12 cellular contexts compared by ENCODE assay signal in genomic region chr12:100265732-100266131, GRCh38. TPM values are rescaled to one million over a fixed set of nuclear protein-coding genes. Genes with fewer than 3 reads are reported as not detected.
DNase-seq lines count a peak whose midpoint lies in the region; ATAC-seq and TF ChIP-seq lines count a peak whose summit lies in the region.
"Had no signal": no experiment of that assay in that cellular context is flagged by ENCODE, and none has a peak within 500 bp of the region (broad histone marks: within the 10 kb centered on the region; RNA-seq: fewer than 3 reads in every experiment).

No MANE protein-coding gene starts in this region.

- peaks cover 30% of the 10 kb centered on the region for H3K4me1 Mint-ChIP-seq in activated T-cell treated with anti-CD3 and anti-CD28 coated beads, Interleukin-2, amount 50 U/mL, for 72 hours (ENCODE audit: low read depth)
- H3K4me1 Mint-ChIP-seq in progenitor cell of endocrine pancreas (ENCODE audit: low read depth): peaks cover 15% of the 10 kb centered on the region

- no peak for ATAC-seq in activated T-cell treated with anti-CD3 and anti-CD28 coated beads, Interleukin-2, amount 50 U/mL, for 72 hours (replicated peaks in 1 of 2)
- ATAC-seq in RWPE2 (ENCODE audit: low read depth) (no peak), GM21529 (IDR thresholded peaks at IDR 0.05; ENCODE audit: unreplicated experiment) (no peak), left lobe of liver (no peak)

- H3K27me3 ChIP-seq in RWPE2 (ENCODE audit: insufficient read depth, poor library complexity, severe bottlenecking): no peaks in the 10 kb centered on the region
- H3K27me3 ChIP-seq: testis had no signal

- peaks cover 4% of the 10 kb centered on the region; the same call in 1 of the 2 replicates for H3K36me3 ChIP-seq in RWPE2 (ENCODE audit: low read depth)

- H3K27ac Mint-ChIP-seq in activated T-cell treated with anti-CD3 and anti-CD28 coated beads, Interleukin-2, amount 50 U/mL, for 72 hours: peak overlapping the region; percentile 57
- H3K27ac Mint-ChIP-seq in progenitor cell of endocrine pancreas: no peak overlapping the region

- peak overlapping the region in 1 of 2 donors; percentile 99 for H3K4me3 Mint-ChIP-seq in activated T-cell treated with anti-CD3 and anti-CD28 coated beads, Interleukin-2, amount 50 U/mL, for 72 hours
- peak overlapping the region; percentile 26 for H3K4me3 Mint-ChIP-seq in progenitor cell of endocrine pancreas (ENCODE audit: low read depth)

- H3K36me3 Mint-ChIP-seq in activated T-cell treated with anti-CD3 and anti-CD28 coated beads, Interleukin-2, amount 50 U/mL, for 72 hours (ENCODE audit: insufficient read depth in 2 of 2): peaks cover 2% of the 10 kb centered on the region in 2 donors
- no peaks in the 10 kb centered on the region for H3K36me3 Mint-ChIP-seq in progenitor cell of endocrine pancreas (ENCODE audit: insufficient read depth)

- TF ChIP-seq CTCF in RWPE2 (IDR thresholded peaks at IDR 0.05; ENCODE audit: poor library complexity, severe bottlenecking) (no peak), epithelial cell of proximal tubule (conservative IDR thresholded peaks at IDR 0.05; ENCODE audit: low read depth, low read length) (no peak), progenitor cell of endocrine pancreas (IDR thresholded peaks at IDR 0.05; ENCODE audit: unreplicated experiment) (no peak)

- no peak for DNase-seq in activated T-cell treated with anti-CD3 and anti-CD28 coated beads, Interleukin-2, amount 50 U/mL, for 72 hours
- no peak for DNase-seq in activated T-cell treated with anti-CD3 and anti-CD28 coated beads, Interleukin-2, amount 50 U/mL, for 48 hours
- DNase-seq in RWPE2 (ENCODE audit: low spot score): no peak
- no peak for DNase-seq in epithelial cell of proximal tubule (ENCODE audit: low read depth)
- DNase-seq in progenitor cell of endocrine pancreas (ENCODE audit: low spot score, unreplicated experiment): no peak
- DNase-seq in left lobe of liver (ENCODE audit: low spot score): no peak
- no peak for DNase-seq in NCI-H1694 (lab: John Stamatoyannopoulos, UW)
- DNase-seq: activated CD4-positive, alpha-beta T cell treated with anti-CD3 and anti-CD28 coated beads for 1 hour; NCI-H1105 treated with DMSO at 0.1 percent for 48 hours; stimulated activated CD4-positive, alpha-beta T cell treated with anti-CD3 and anti-CD28 coated beads, Interleukin-12 subunit alpha, Interleukin-12 subunit beta, amount 100 ng/mL, for 4 hours; testis had no signal

- H3K27ac ChIP-seq in RWPE2 (ENCODE audit: poor library complexity, severe bottlenecking): peak overlapping the region; percentile 81

- peaks cover 14% of the 10 kb centered on the region for H3K4me1 ChIP-seq in RWPE2 (ENCODE audit: insufficient read depth, poor library complexity, severe bottlenecking)
- H3K4me1 ChIP-seq: testis had no signal

- no peaks in the 10 kb centered on the region for H3K9me3 ChIP-seq in RWPE2 (ENCODE audit: severe bottlenecking)
- H3K9me3 ChIP-seq: testis had no signal

- no peaks in the 10 kb centered on the region for H3K9me3 Mint-ChIP-seq in activated T-cell treated with anti-CD3 and anti-CD28 coated beads, Interleukin-2, amount 50 U/mL, for 72 hours
- no peaks in the 10 kb centered on the region for H3K9me3 Mint-ChIP-seq in progenitor cell of endocrine pancreas (ENCODE audit: low read depth)

- no peak overlapping the region for H3K4me3 ChIP-seq in RWPE2 (ENCODE audit: severe bottlenecking)
- peak overlapping the region; percentile 88 for H3K4me3 ChIP-seq in epithelial cell of proximal tubule (ENCODE audit: low read depth, low read length)

- H3K27me3 Mint-ChIP-seq in activated T-cell treated with anti-CD3 and anti-CD28 coated beads, Interleukin-2, amount 50 U/mL, for 72 hours (ENCODE audit: low read depth): no peaks in the 10 kb centered on the region
- H3K27me3 Mint-ChIP-seq in progenitor cell of endocrine pancreas: no peaks in the 10 kb centered on the region

RNA-seq across cellular contexts. Expression of gene DEPDC4, which starts 1.1 kb away (rescaled TPM):
- total RNA-seq in activated T-cell treated with anti-CD3 and anti-CD28 coated beads, Interleukin-2, amount 50 U/mL, for 72 hours: 1 to 10 TPM; 3.8 to 4.1 TPM
- 1.0 and 3.4 TPM in 2 replicates for total RNA-seq in epithelial cell of proximal tubule
- 3.9 and 4.3 TPM in 2 replicates for total RNA-seq in progenitor cell of endocrine pancreas
- 2.5 TPM for total RNA-seq in left lobe of liver

RNA-seq across cellular contexts. Expression of gene SCYL2, which starts 1.2 kb away (rescaled TPM):
- 10 to 100 TPM; 36.0 to 51.3 TPM for total RNA-seq in activated T-cell treated with anti-CD3 and anti-CD28 coated beads, Interleukin-2, amount 50 U/mL, for 72 hours
- total RNA-seq in epithelial cell of proximal tubule (24.6 and 28.9 TPM in 2 replicates), progenitor cell of endocrine pancreas (68.2 and 73.3 TPM in 2 replicates), left lobe of liver (24.2 TPM)
